ENCODE assay signal across 9 cellular contexts in genomic region chr20:36591854-36592641, GRCh38. TPM values are rescaled to one million over a fixed set of nuclear protein-coding genes. Genes with fewer than 3 reads are reported as not detected.
A peak's percentile ranks its signal among the peaks of the same experiment; 100 is the strongest.
DNase-seq lines count a peak whose midpoint lies in the region; TF ChIP-seq lines count a peak whose summit lies in the region.
"Had no signal": no experiment of that assay in that cellular context is flagged by ENCODE, and none has a peak within 500 bp of the region (broad histone marks: within the 10 kb centered on the region; RNA-seq: fewer than 3 reads in every experiment).

No MANE protein-coding gene starts in this region.

- H3K36me3 Mint-ChIP-seq in activated CD4-positive, alpha-beta memory T cell treated with anti-CD3 and anti-CD28 coated beads, Interleukin-2, amount 10 ng/mL, durations not matched to agents 7 days and 5 days (ENCODE audit: low read depth), result peaks cover 43% of the 10 kb centered on the region

- POLR2A ChIA-PET in BJ (lab: Charles Lee), result interaction anchor here (0.6 kb wide), 1 partner anchor 244 kb away, joined by 17 read pairs; no protein-coding TSS in a partner anchor
- POLR2A ChIA-PET in activated CD4-positive, alpha-beta memory T cell treated with anti-CD3 and anti-CD28 coated beads, Interleukin-2, amount 10 ng/mL, durations not matched to agents 7 days and 5 days (lab: Charles Lee), result interaction anchor here (1.0 to 8.2 kb wide), 6 partner anchors 9 to 127 kb away, joined by 3 to 111 read pairs (median 25); partner anchors contain the start of genes RAB5IF, SLA2 and TGIF2

- TF ChIP-seq CTCF in BJ (IDR thresholded peaks at IDR 0.05; ENCODE audit: insufficient read depth, low read depth, low read length), result peak; percentile 61
- peak; percentile 51 for TF ChIP-seq CTCF in LNCaP clone FGC (IDR thresholded peaks at IDR 0.05; ENCODE audit: control insufficient read depth, extremely low read depth, insufficient read depth)
- TF ChIP-seq CTCF in esophagus squamous epithelium (IDR thresholded peaks at IDR 0.05), result peak in 4 of 6 experiments; percentile 20 to 42 (median 33)
- peak in 3 of 4 experiments; percentile 13 to 39 (median 14) for TF ChIP-seq CTCF in sigmoid colon (IDR thresholded peaks at IDR 0.05)

- TF ChIP-seq POLR2A in esophagus squamous epithelium (IDR thresholded peaks at IDR 0.05), result no peak
- no peak for TF ChIP-seq POLR2A in sigmoid colon (IDR thresholded peaks at IDR 0.05)

- WGBS in esophagus squamous epithelium, 2 donors, result 59 to 75% methylated on average over 8 to 9 of the region's 9 CpGs
- WGBS in sigmoid colon, 2 donors, result 70 to 86% methylated on average over 9 of the region's 9 CpGs

- no peak overlapping the region for H3K27ac ChIP-seq in esophagus squamous epithelium
- H3K27ac ChIP-seq in sigmoid colon, result no peak overlapping the region
- H3K27ac ChIP-seq: epithelial cell of prostate had no signal

- no peaks in the 10 kb centered on the region for H3K9me3 Mint-ChIP-seq in activated CD4-positive, alpha-beta memory T cell treated with anti-CD3 and anti-CD28 coated beads, Interleukin-2, amount 10 ng/mL, durations not matched to agents 7 days and 5 days

- DNase-seq in BJ (ENCODE audit: low read depth) (no peak), LNCaP clone FGC (ENCODE audit: low read depth) (no peak), esophagus squamous epithelium (lab: John Stamatoyannopoulos, UW) (no peak), sigmoid colon (no peak), foreskin melanocyte (no peak), GM19238 (ENCODE audit: insufficient read length, low spot score) (no peak), NCI-H774 (lab: John Stamatoyannopoulos, UW) (no peak)
- DNase-seq in activated CD4-positive, alpha-beta memory T cell treated with anti-CD3 and anti-CD28 coated beads, Interleukin-2, amount 10 ng/mL, durations not matched to agents 7 days and 5 days, result peak; percentile 65

- peak overlapping the region; percentile 76 for H3K27ac Mint-ChIP-seq in activated CD4-positive, alpha-beta memory T cell treated with anti-CD3 and anti-CD28 coated beads, Interleukin-2, amount 10 ng/mL, durations not matched to agents 7 days and 5 days

- H3K27me3 ChIP-seq in BJ (ENCODE audit: control insufficient read depth, insufficient read depth, low read length) (no peaks in the 10 kb centered on the region), esophagus squamous epithelium (peaks cover 0 to 26% (median 0%) of the 10 kb centered on the region in 4 donors), sigmoid colon (no peaks in the 10 kb centered on the region)

- H3K4me1 Mint-ChIP-seq in activated CD4-positive, alpha-beta memory T cell treated with anti-CD3 and anti-CD28 coated beads, Interleukin-2, amount 10 ng/mL, durations not matched to agents 7 days and 5 days, result peaks cover 61% of the 10 kb centered on the region

- peaks cover 7% of the 10 kb centered on the region for H3K36me3 ChIP-seq in BJ (ENCODE audit: control insufficient read depth, insufficient read depth, low read length)
- H3K36me3 ChIP-seq in esophagus squamous epithelium, result peaks cover 0 to 22% (median 0%) of the 10 kb centered on the region in 3 donors
- peaks cover 0 to 18% (median 0%) of the 10 kb centered on the region in 4 donors for H3K36me3 ChIP-seq in sigmoid colon

- no peaks in the 10 kb centered on the region for H3K9me3 ChIP-seq in esophagus squamous epithelium
- H3K9me3 ChIP-seq in sigmoid colon, result no peaks in the 10 kb centered on the region

- intact Hi-C loops in esophagus squamous epithelium (cut with DNase I) (no loop called here), sigmoid colon (cut with DNase I) (loop anchor here (5.0 kb wide), 1 partner anchor 35 kb away; no protein-coding TSS in a partner anchor)

- H3K4me3 ChIP-seq in BJ (ENCODE audit: low read depth, low read length), result no peak overlapping the region
- no peak overlapping the region for H3K4me3 ChIP-seq in LNCaP clone FGC (ENCODE audit: low read depth, low read length)
- no peak overlapping the region for H3K4me3 ChIP-seq in esophagus squamous epithelium
- H3K4me3 ChIP-seq in sigmoid colon, result no peak overlapping the region

- H3K27me3 Mint-ChIP-seq in activated CD4-positive, alpha-beta memory T cell treated with anti-CD3 and anti-CD28 coated beads, Interleukin-2, amount 10 ng/mL, durations not matched to agents 7 days and 5 days, result no peaks in the 10 kb centered on the region

- H3K4me3 Mint-ChIP-seq in activated CD4-positive, alpha-beta memory T cell treated with anti-CD3 and anti-CD28 coated beads, Interleukin-2, amount 10 ng/mL, durations not matched to agents 7 days and 5 days, result no peak overlapping the region

- no peak for TF ChIP-seq EP300 in sigmoid colon (IDR thresholded peaks at IDR 0.05)

- CTCF ChIA-PET in BJ (lab: Yijun Ruan, JAX), result interaction anchor here (1.1 to 2.8 kb wide), 5 partner anchors 10 to 50 kb away, joined by 3 to 15 read pairs (median 4); partner anchors contain the start of genes MYL9 and RAB5IF
- CTCF ChIA-PET in activated CD4-positive, alpha-beta memory T cell treated with anti-CD3 and anti-CD28 coated beads, Interleukin-2, amount 10 ng/mL, durations not matched to agents 7 days and 5 days (lab: Charles Lee), result interaction anchor here (0.7 to 5.7 kb wide), 8 partner anchors 13 to 54 kb away, joined by 3 to 58 read pairs (median 3); partner anchors contain the start of genes RAB5IF and SLA2

- H3K4me1 ChIP-seq in esophagus squamous epithelium (peaks cover 0 to 15% (median 0%) of the 10 kb centered on the region in 3 donors), sigmoid colon (no peaks in the 10 kb centered on the region)

RNA-seq across cellular contexts. Expression of gene RAB5IF, which starts 13.5 kb away (rescaled TPM):
- polyA plus RNA-seq in BJ (2011; rRNA removed) (92.4 and 138 TPM in 2 replicates), sigmoid colon (100 to 1,000 TPM; 106 to 169 (median 148) TPM)
- 22.7 and 36.8 TPM in 2 replicates for polyA minus RNA-seq in BJ (2011; rRNA and poly(A)+ RNA removed)
- total RNA-seq in activated CD4-positive, alpha-beta memory T cell treated with anti-CD3 and anti-CD28 coated beads, Interleukin-2, amount 10 ng/mL, durations not matched to agents 7 days and 5 days, result 10 to 100 TPM; 92.8 to 94.1 TPM
- total RNA-seq in esophagus squamous epithelium (100 to 1,000 TPM; 203 to 373 (median 267) TPM), sigmoid colon (10 to 100 TPM; 58.7 to 85.1 (median 75.7) TPM)

RNA-seq across cellular contexts. Expression of gene TGIF2, which starts 18.7 kb away (rescaled TPM):
- polyA plus RNA-seq in BJ (2011; rRNA removed), result 8.3 and 10.8 TPM in 2 replicates
- polyA minus RNA-seq in BJ (2011; rRNA and poly(A)+ RNA removed), result 9.2 and 15.1 TPM in 2 replicates
- 10 to 100 TPM; 28.0 to 33.5 TPM for total RNA-seq in activated CD4-positive, alpha-beta memory T cell treated with anti-CD3 and anti-CD28 coated beads, Interleukin-2, amount 10 ng/mL, durations not matched to agents 7 days and 5 days
- 10 to 100 TPM in 1 of 4 donors, 1 to 10 TPM in 3; 3.4 to 10.9 (median 7.1) TPM for total RNA-seq in esophagus squamous epithelium
- 10 to 100 TPM in 3 of 4 donors, 1 to 10 TPM in 1; 8.9 to 13.6 (median 11.1) TPM for total RNA-seq in sigmoid colon
- 10 to 100 TPM in 1 of 3 donors, 1 to 10 TPM in 2; 2.1 to 10.0 (median 2.4) TPM for polyA plus RNA-seq in sigmoid colon

RNA-seq across cellular contexts. Expression of gene MYL9, which starts 50.7 kb away (rescaled TPM):
- polyA plus RNA-seq in BJ (2011; rRNA removed) (445 and 673 TPM in 2 replicates), sigmoid colon (100 to 1,000 TPM in 2 of 3 donors, 10 to 100 TPM in 1; 26.4 to 168 (median 105) TPM)
- 572 and 608 TPM in 2 replicates for polyA minus RNA-seq in BJ (2011; rRNA and poly(A)+ RNA removed)
- total RNA-seq in activated CD4-positive, alpha-beta memory T cell treated with anti-CD3 and anti-CD28 coated beads, Interleukin-2, amount 10 ng/mL, durations not matched to agents 7 days and 5 days, result 1 to 10 TPM; 1.1 to 1.7 TPM
- total RNA-seq in esophagus squamous epithelium (100 to 1,000 TPM in 1 of 4 donors, 10 to 100 TPM in 3; 10.7 to 313 (median 60.7) TPM), sigmoid colon (1,000 to 10,000 TPM; 1,167 to 2,082 (median 1,738) TPM)

RNA-seq across cellular contexts. Expression of gene SLA2, which starts 53.9 kb away (rescaled TPM):
- not detected in 2 replicates for polyA plus RNA-seq in BJ (2011; rRNA removed)
- polyA minus RNA-seq in BJ (2011; rRNA and poly(A)+ RNA removed), result not detected in 2 replicates
- 10 to 100 TPM; 78.6 to 79.9 TPM for total RNA-seq in activated CD4-positive, alpha-beta memory T cell treated with anti-CD3 and anti-CD28 coated beads, Interleukin-2, amount 10 ng/mL, durations not matched to agents 7 days and 5 days
- total RNA-seq in esophagus squamous epithelium, result 1 to 10 TPM in 1 of 4 donors, under 1 TPM in 2, not detected in 1; 0.11 to 1.9 (median 0.61) TPM
- under 1 TPM in 2 of 4 donors, not detected in 2; 0.54 to 0.55 TPM for total RNA-seq in sigmoid colon
- polyA plus RNA-seq in sigmoid colon, result 1 to 10 TPM in 1 of 3 donors, under 1 TPM in 1, not detected in 1; 0.46 to 3.4 TPM

Comparison
In these comparisons a context has a peak if more than half of its experiments do, and no peak if none do; other contexts are left out.
1. RNA of gene MYL9, which starts 50.7 kb away (total RNA-seq): 1,167 to 2,082 TPM in sigmoid colon and 10.7 to 313 TPM in esophagus squamous epithelium; 1.1 to 1.7 TPM in activated CD4-positive, alpha-beta memory T cell treated with anti-CD3 and anti-CD28 coated beads, Interleukin-2, amount 10 ng/mL, durations not matched to agents 7 days and 5 days; every median in the first group is over 4 times any median in the second.
2. Peak in every context shown above with its lines, with median percentiles within 50 percentile points of each other: CTCF ChIP-seq.